Comparison of ENCODE assay signal across 19 cellular contexts in the genomic region with DNA sequence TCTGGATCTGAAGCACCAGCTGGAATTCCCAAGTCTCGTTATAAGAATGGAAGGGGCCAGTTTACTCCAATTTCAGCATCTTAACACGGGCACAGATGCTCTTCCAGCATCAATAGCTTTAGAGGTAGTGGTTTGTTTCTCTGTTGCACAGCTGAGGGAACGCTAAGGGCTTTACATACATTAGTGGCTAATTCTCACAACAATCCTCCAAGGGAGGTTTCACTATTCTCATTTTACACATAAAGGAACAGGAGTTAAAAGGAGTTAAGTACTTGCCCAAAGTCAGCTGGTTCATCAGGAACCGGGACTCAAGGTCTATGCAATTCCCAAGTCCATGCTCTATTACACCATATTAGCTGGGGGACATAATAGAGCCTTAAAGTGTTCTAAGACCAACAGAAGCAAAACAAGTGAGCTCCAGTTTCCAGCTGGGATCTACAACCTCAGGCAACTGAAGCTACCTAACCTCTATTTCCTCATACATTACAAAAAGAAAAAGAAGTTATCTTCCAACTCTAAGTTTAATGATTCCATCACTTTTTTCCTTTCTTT. TPM values are rescaled to one million over a fixed set of nuclear protein-coding genes. Genes with fewer than 3 reads are reported as not detected.
DNase-seq lines count a peak whose midpoint lies in the region; ATAC-seq and TF ChIP-seq lines count a peak whose summit lies in the region.
"Had no signal": no experiment of that assay in that cellular context is flagged by ENCODE, and none has a peak within 500 bp of the region (broad histone marks: within the 10 kb centered on the region; RNA-seq: fewer than 3 reads in every experiment).

No MANE protein-coding gene starts in this region.

- H3K79me1 ChIP-seq in trophoblast cell (ENCODE audit: low read length): no peaks in the 10 kb centered on the region

- H3K79me2 ChIP-seq in trophoblast cell (ENCODE audit: control insufficient read depth, insufficient read depth, low read length, poor library complexity): no peaks in the 10 kb centered on the region

- H3K18ac ChIP-seq in trophoblast cell (ENCODE audit: low read length): no peak overlapping the region

- DNase-seq in HFFc6 (no peak), NCI-H69 (lab: John Stamatoyannopoulos, UW) (peak; percentile 37), colonic mucosa (no peak), trophoblast cell (no peak), cortex of kidney (lab: John Stamatoyannopoulos, UW) (no peak), MV-4-11 (lab: John Stamatoyannopoulos, UW) (no peak)
- DNase-seq in CD4-positive, alpha-beta T cell: no peak
- DNase-seq: activated CD4-positive, CD25-positive, alpha-beta regulatory T cell; activated T-cell treated with anti-CD3 and anti-CD28 coated beads for 4 hours; amniotic stem cell; effector CD8-positive, alpha-beta T cell; islet precursor cell; mucosa of descending colon; NCI-H446; SIG-M5; stimulated activated CD4-positive, alpha-beta T cell treated with anti-CD3 and anti-CD28 coated beads, Interleukin-4, amount 100 ng/mL, for 24 hours; stimulated activated naive CD4-positive, alpha-beta T cell treated with Interleukin-2 at 50 U/mL for 16 hours had no signal

- TF ChIP-seq CTCF in HFFc6 (IDR thresholded peaks at IDR 0.05) (no peak), colonic mucosa (IDR thresholded peaks at IDR 0.05) (no peak)
- TF ChIP-seq CTCF in CD4-positive, alpha-beta T cell (IDR thresholded peaks at IDR 0.05): no peak

- H3K4me1 ChIP-seq in colonic mucosa (peaks cover 15% of the 10 kb centered on the region), trophoblast cell (ENCODE audit: control insufficient read depth in 1 of 2, insufficient read depth in 2 of 2, low read length in 2 of 2) (peaks cover 0 to 5% of the 10 kb centered on the region in 2 experiments)

- H3K36me3 Mint-ChIP-seq in HFFc6 (ENCODE audit: low read depth): peaks cover 23% of the 10 kb centered on the region
- H3K36me3 Mint-ChIP-seq in CD4-positive, alpha-beta T cell (ENCODE audit: low read depth): peaks cover 39% of the 10 kb centered on the region

- H3K4me1 Mint-ChIP-seq in HFFc6 (ENCODE audit: low read depth): peaks cover 43% of the 10 kb centered on the region
- H3K4me1 Mint-ChIP-seq in CD4-positive, alpha-beta T cell (ENCODE audit: low read depth): peaks cover 75% of the 10 kb centered on the region

- H3K27me3 Mint-ChIP-seq in HFFc6 (ENCODE audit: insufficient read depth): no peaks in the 10 kb centered on the region; the same call in 1 of the 2 replicates
- H3K27me3 Mint-ChIP-seq in CD4-positive, alpha-beta T cell: no peaks in the 10 kb centered on the region

- no peak overlapping the region for H3K4me2 ChIP-seq in trophoblast cell (ENCODE audit: low read length)

- CTCF ChIA-PET in CD4-positive, alpha-beta T cell (lab: Charles Lee): interaction anchor here (1.3 kb wide), 1 partner anchor 29 kb away, joined by 4 read pairs; no protein-coding TSS in a partner anchor

- no CpG with 5 or more reads among the region's 4 CpGs for WGBS in trophoblast cell (ENCODE audit: extremely low coverage, insufficient coverage, insufficient read length)

- H3K4me3 ChIP-seq in colonic mucosa (no peak overlapping the region), trophoblast cell (ENCODE audit: low read depth, low read length) (no peak overlapping the region)
- H3K4me3 ChIP-seq: mucosa of descending colon had no signal

- H3K27me3 ChIP-seq in colonic mucosa (no peaks in the 10 kb centered on the region), trophoblast cell (ENCODE audit: insufficient read depth, low read length) (no peaks in the 10 kb centered on the region)
- H3K27me3 ChIP-seq in CD4-positive, alpha-beta T cell (ENCODE audit: control insufficient read depth, insufficient read depth, low read length): no peaks in the 10 kb centered on the region

- no peak overlapping the region for H3K14ac ChIP-seq in trophoblast cell (ENCODE audit: low read length)

- no peak overlapping the region for H2AFZ ChIP-seq in trophoblast cell (ENCODE audit: insufficient read depth, low read length, poor library complexity)

- no peaks in the 10 kb centered on the region for H3K9me3 Mint-ChIP-seq in HFFc6
- H3K9me3 Mint-ChIP-seq in CD4-positive, alpha-beta T cell: no peaks in the 10 kb centered on the region

- H3K4me3 Mint-ChIP-seq in HFFc6: no peak overlapping the region
- H3K4me3 Mint-ChIP-seq in CD4-positive, alpha-beta T cell: no peak overlapping the region

- no peak overlapping the region for H2BK120ac ChIP-seq in trophoblast cell (ENCODE audit: insufficient read depth, low read length, poor library complexity)

- H2BK12ac ChIP-seq in trophoblast cell (ENCODE audit: low read length): no peak overlapping the region

- POLR2A ChIA-PET in CD4-positive, alpha-beta T cell (lab: Charles Lee): interaction anchor here (1.0 to 1.3 kb wide), 2 partner anchors 10 to 11 kb away, joined by 3 to 6 read pairs; a partner anchor contains a TSS

- ATAC-seq in CD4-positive, alpha-beta T cell (ENCODE audit: poor library complexity): no peak
- no peak for ATAC-seq in GM18909 (IDR thresholded peaks at IDR 0.05; ENCODE audit: poor library complexity, unreplicated experiment)

- H3K4ac ChIP-seq in trophoblast cell (ENCODE audit: low read depth, low read length): no peak overlapping the region

- H3K27ac Mint-ChIP-seq in HFFc6: peak overlapping the region; percentile 52; the same call in 1 of the 2 replicates
- H3K27ac Mint-ChIP-seq in CD4-positive, alpha-beta T cell: no peak overlapping the region

- H3K9ac ChIP-seq in colonic mucosa (ENCODE audit: low read depth in 2 of 2, low read length in 2 of 2) (peak overlapping the region in 1 of 2 donors; percentile 7), trophoblast cell (ENCODE audit: low read length) (no peak overlapping the region)

- H3K23ac ChIP-seq in trophoblast cell (ENCODE audit: low read length): no peak overlapping the region

- no peaks in the 10 kb centered on the region for H3K9me3 ChIP-seq in colonic mucosa
- H3K9me3 ChIP-seq in trophoblast cell (ENCODE audit: insufficient read depth, low read depth, low read length): no peaks in the 10 kb centered on the region
- H3K9me3 ChIP-seq in CD4-positive, alpha-beta T cell (ENCODE audit: control insufficient read depth, low read length): no peaks in the 10 kb centered on the region
- H3K9me3 ChIP-seq: mucosa of descending colon had no signal

- H3K27ac ChIP-seq in colonic mucosa (peak overlapping the region; percentile 64), trophoblast cell (ENCODE audit: low read depth, low read length) (peak overlapping the region; percentile 32)
- no peak overlapping the region for H3K27ac ChIP-seq in CD4-positive, alpha-beta T cell (ENCODE audit: low read depth, low read length)
- H3K27ac ChIP-seq: C4-2B had no signal

- H3K36me3 ChIP-seq in colonic mucosa (no peaks in the 10 kb centered on the region), trophoblast cell (ENCODE audit: control insufficient read depth in 1 of 2, insufficient read depth in 2 of 2, low read length in 2 of 2) (peaks cover 2 to 4% of the 10 kb centered on the region in 2 experiments)

- no peak overlapping the region for H4K8ac ChIP-seq in trophoblast cell (ENCODE audit: low read depth, low read length)

- H2AK5ac ChIP-seq in trophoblast cell (ENCODE audit: low read length): no peak overlapping the region

- no peak overlapping the region for H2BK5ac ChIP-seq in trophoblast cell (ENCODE audit: low read depth, low read length, poor library complexity)

- no peak overlapping the region for H4K91ac ChIP-seq in trophoblast cell (ENCODE audit: low read depth, low read length)

- H4K12ac ChIP-seq in trophoblast cell (ENCODE audit: low read depth, low read length): no peak overlapping the region

- intact Hi-C loops in colonic mucosa (cut with DNase I): no loop called here
- intact Hi-C loops in CD4-positive, alpha-beta T cell (cut with DNase I, micrococcal nuclease): loop anchor here in 1 of 2 experiments (10.0 kb wide), 1 partner anchor 311 kb away; no protein-coding TSS in a partner anchor

RNA-seq across cellular contexts. Expression of a gene that starts 9.9 kb away (rescaled TPM):
- 10 to 100 TPM; 54.1 to 62.7 (median 58.9) TPM for total RNA-seq in HFFc6 (2021; fragmentation: NEBNext Ultra II Directional; extraction: Animal tissue kit (Norgen Biotek cat#: 25700))
- total RNA-seq in colonic mucosa: 100 to 1,000 TPM; 122 to 127 TPM
- polyA plus RNA-seq in trophoblast cell (2013): 48.2 and 48.7 TPM in 2 replicates
- total RNA-seq in CD4-positive, alpha-beta T cell: 10 to 100 TPM; 50.3 to 54.3 TPM
